14 cellular contexts compared by ENCODE assay signal in genomic region chr2:189143930-189144329, GRCh38. TPM values are rescaled to one million over a fixed set of nuclear protein-coding genes. Genes with fewer than 3 reads are reported as not detected.
DNase-seq lines count a peak whose midpoint lies in the region; ATAC-seq, FAIRE-seq and TF ChIP-seq lines count a peak whose summit lies in the region.
"Had no signal": no experiment of that assay in that cellular context is flagged by ENCODE, and none has a peak within 500 bp of the region (broad histone marks: within the 10 kb centered on the region; RNA-seq: fewer than 3 reads in every experiment).

No MANE protein-coding gene starts in this region.

- H3K27me3 ChIP-seq in BJ (ENCODE audit: control insufficient read depth, insufficient read depth, low read length), result no peaks in the 10 kb centered on the region
- no peaks in the 10 kb centered on the region for H3K27me3 ChIP-seq in HepG2 (ENCODE audit: control insufficient read depth in 1 of 2, insufficient read depth in 2 of 2, low read length in 2 of 2)

- ATAC-seq in sciatic nerve, result peak; percentile 61
- no peak for ATAC-seq in HepG2
- no peak for ATAC-seq in HG03469 (IDR thresholded peaks at IDR 0.05; ENCODE audit: unreplicated experiment)

- H3K4me1 ChIP-seq in HepG2 (ENCODE audit: insufficient read depth, low read length), result no peaks in the 10 kb centered on the region

- H4K20me1 ChIP-seq in HepG2 (ENCODE audit: insufficient read depth, low read length), result no peaks in the 10 kb centered on the region

- no peak for FAIRE-seq in HepG2 (lab: Jason Lieb, UNC)

- TF ChIP-seq EP300 in HepG2 (IDR thresholded peaks at IDR 0.05; ENCODE audit: low read depth in 2 of 2, low read length in 2 of 2) (no peak), HepG2 (CRISPR knock-in tag; IDR thresholded peaks at IDR 0.05; ENCODE audit: borderline replicate concordance) (no peak)

- no peaks in the 10 kb centered on the region for H3K9me3 ChIP-seq in HepG2 (ENCODE audit: low read length)
- H3K9me3 ChIP-seq: thoracic aorta had no signal

- intact Hi-C loops in sciatic nerve (cut with DNase I), result no loop called here
- intact Hi-C loops in HepG2 (cut with micrococcal nuclease; ENCODE audit: unreplicated experiment), result loop anchor here (1.0 kb wide), 5 partner anchors 50 to 620 kb away; no protein-coding TSS in a partner anchor

- H3K4me3 ChIP-seq in BJ (ENCODE audit: low read depth, low read length), result no peak overlapping the region; the same call in 1 of the 2 replicates
- H3K4me3 ChIP-seq in HepG2 (replicated peaks in 1 of 3; ENCODE audit: insufficient read depth in 1 of 3, low read depth in 2 of 3, low read length in 3 of 3), result no peak overlapping the region
- H3K4me3 ChIP-seq: thoracic aorta had no signal

- H3K9ac ChIP-seq in HepG2 (ENCODE audit: insufficient read depth, low read depth, low read length), result no peak overlapping the region

- no TSS peak for BruUV-seq in HepG2 (replicated peaks; lab: Mats Ljungman, UMichigan)

- POLR2A ChIA-PET in BJ (lab: Charles Lee) (no interaction called here), HepG2 (lab: Yijun Ruan, JAX) (no interaction called here)

- TF ChIP-seq POLR2A in HepG2 (IDR thresholded peaks at IDR 0.05; ENCODE audit: insufficient read depth in 1 of 2, low read depth in 2 of 2, low read length in 2 of 2), result no peak

- CTCF ChIA-PET in BJ (lab: Yijun Ruan, JAX) (interaction anchor here (0.9 to 2.5 kb wide), 9 partner anchors 8 to 143 kb away, joined by 3 to 11 read pairs (median 5); partner anchors contain the start of gene COL5A2), HepG2 (lab: Yijun Ruan, JAX; ENCODE audit: low intra/inter-chr PET ratio, low total read pairs) (interaction anchor here (1.1 to 4.3 kb wide), 6 partner anchors 138 to 620 kb away, joined by 3 to 62 read pairs (median 7); no protein-coding TSS in a partner anchor)

- in situ Hi-C loops in HepG2 (cut with HindIII; ENCODE audit: extremely low pct_ligation_motif_present, low pct_unique_long_range_greater_than_20kb) (no loop called here), KBM-7 (cut with MboI; ENCODE audit: low pct_unique_long_range_greater_than_20kb, low sequenced_read_pairs) (no loop called here)

- H3K79me2 ChIP-seq in HepG2 (ENCODE audit: insufficient read depth, low read length), result no peaks in the 10 kb centered on the region

- H3K4me2 ChIP-seq in HepG2 (ENCODE audit: low read depth, low read length), result no peak overlapping the region

- TF ChIP-seq CTCF in BJ (IDR thresholded peaks at IDR 0.05; ENCODE audit: insufficient read depth, low read depth, low read length) (no peak), HepG2 (CRISPR knock-in tag; IDR thresholded peaks at IDR 0.05) (no peak)

- H3K27ac ChIP-seq in HepG2 (ENCODE audit: extremely low read length, insufficient read depth, low read length), result no peak overlapping the region
- H3K27ac ChIP-seq: thoracic aorta had no signal

- TF ChIP-seq RAD21 in HepG2 (CRISPR knock-in tag; IDR thresholded peaks at IDR 0.05), result no peak

- H3K36me3 ChIP-seq in BJ (ENCODE audit: control insufficient read depth, insufficient read depth, low read length), result no peaks in the 10 kb centered on the region
- no peaks in the 10 kb centered on the region for H3K36me3 ChIP-seq in HepG2 (replicated peaks in 1 of 2; ENCODE audit: control insufficient read depth in 1 of 2, insufficient read depth in 2 of 2, low read length in 2 of 2)
- H3K36me3 ChIP-seq: thoracic aorta had no signal

- H2AFZ ChIP-seq in HepG2 (ENCODE audit: low read length), result no peak overlapping the region

- WGBS in HepG2 (ENCODE audit: low lambda C conversion rate), result 56% methylated on average over 2 of the region's 2 CpGs

- peak; percentile 81 for DNase-seq in BJ (ENCODE audit: low read depth)
- DNase-seq in LHCN-M2 (ENCODE audit: low read depth), result peak; percentile 51
- DNase-seq in fibroblast of gingiva (ENCODE audit: low read depth), result peak; percentile 90
- no peak for DNase-seq in sciatic nerve (ENCODE audit: low spot score)
- no peak for DNase-seq in HepG2 (ENCODE audit: low spot score)
- no peak for DNase-seq in KBM-7
- DNase-seq: activated CD4-positive, alpha-beta T cell treated with anti-CD3 and anti-CD28 coated beads, Interleukin-2, amount 10 ng/mL, durations not matched to agents 7 days and 5 days; activated T-cell treated with anti-CD3 and anti-CD28 coated beads, Interleukin-2, amount 50 U/mL, for 72 hours; amniotic stem cell; CD8-positive, alpha-beta T cell; glutamatergic neuron; islet precursor cell had no signal

TF ChIP-seq in HepG2, 621 proteins besides CTCF, POLR2A, EP300 and RAD21:
- TF ChIP-seq ZBTB34 (CRISPR knock-in tag; IDR thresholded peaks at IDR 0.05), result no peak
- TF ChIP-seq SIX4 (CRISPR knock-in tag; IDR thresholded peaks at IDR 0.05), result no peak
- no peak for TF ChIP-seq ZNF30 (CRISPR knock-in tag; IDR thresholded peaks at IDR 0.05)
- no peak for TF ChIP-seq TOE1 (CRISPR knock-in tag; IDR thresholded peaks at IDR 0.05)
- TF ChIP-seq IRF1 (CRISPR knock-in tag; IDR thresholded peaks at IDR 0.05; ENCODE audit: low read depth), result no peak
- no peak for TF ChIP-seq HNRNPK (IDR thresholded peaks at IDR 0.05; ENCODE audit: low read depth, low read length, poor library complexity, severe bottlenecking)
- no peak for TF ChIP-seq HNF4G (IDR thresholded peaks at IDR 0.05; ENCODE audit: borderline replicate concordance, low read depth, low read length)
- no peak for TF ChIP-seq HNF4G (CRISPR knock-in tag; IDR thresholded peaks at IDR 0.05; ENCODE audit: borderline replicate concordance, low read depth)
- TF ChIP-seq TCF12 (IDR thresholded peaks at IDR 0.05), result no peak
- TF ChIP-seq TCF12 (CRISPR knock-in tag; IDR thresholded peaks at IDR 0.05), result no peak
- no peak for TF ChIP-seq ZNF576 (CRISPR knock-in tag; IDR thresholded peaks at IDR 0.05)

RNA-seq across cellular contexts. Expression of gene COL5A2, which starts 35.6 kb away (rescaled TPM):
- polyA plus RNA-seq in BJ (2011; rRNA removed) (351 and 383 TPM in 2 replicates), HepG2 (2011; rRNA removed) (0.83 and 0.90 TPM in 2 replicates)
- polyA minus RNA-seq in BJ (2011; rRNA and poly(A)+ RNA removed), result 180 and 244 TPM in 2 replicates
- total RNA-seq in LHCN-M2 (2014; rRNA removed) (187 TPM in 2 replicates), sciatic nerve (45.7 TPM), HepG2 (2016; rRNA removed; fragmentation: Illumina TruSeq; extraction: Trizol) (1.5 and 1.6 TPM in 2 replicates)
- 95.8 TPM for polyA plus RNA-seq in LHCN-M2 (2012)
- 0.10 and 0.26 TPM in 2 replicates for total RNA-seq in HepG2 (2016; cell fraction: cytosol; rRNA removed; fragmentation: Illumina TruSeq; extraction: Trizol; ENCODE audit: low read depth)
- 1.3 and 1.7 TPM in 2 replicates for total RNA-seq in HepG2 (2016; cell fraction: insoluble cytoplasmic fraction; rRNA removed; fragmentation: Illumina TruSeq; extraction: Trizol)
- total RNA-seq in HepG2 (2016; cell fraction: membrane; rRNA removed; fragmentation: Illumina TruSeq; extraction: Trizol), result 0.38 and 0.43 TPM in 2 replicates
- total RNA-seq in HepG2 (2016; cell fraction: nucleus; rRNA removed; fragmentation: Illumina TruSeq; extraction: Trizol), result 1.4 and 1.6 TPM in 2 replicates
- 0.23 and 0.27 TPM in 2 replicates for polyA plus RNA-seq in HepG2 (2011; cell fraction: cytosol; rRNA removed)
- 3.2 and 3.9 TPM in 2 replicates for polyA plus RNA-seq in HepG2 (2011; cell fraction: nucleus; rRNA removed)
- polyA plus RNA-seq in HepG2 (2012), result 0.32 TPM in 2 replicates
- polyA plus RNA-seq in HepG2 (2016; cell fraction: cytosol; fragmentation: Illumina TruSeq; extraction: Trizol; ENCODE audit: low read depth), result 0.07 and 0.10 TPM in 2 replicates
- 1.1 and 1.4 TPM in 2 replicates for polyA plus RNA-seq in HepG2 (2016; cell fraction: insoluble cytoplasmic fraction; fragmentation: Illumina TruSeq; extraction: Trizol; ENCODE audit: low read depth)
- 0.24 and 0.29 TPM in 2 replicates for polyA plus RNA-seq in HepG2 (2016; cell fraction: membrane; fragmentation: Illumina TruSeq; extraction: Trizol; ENCODE audit: low read depth)
- polyA plus RNA-seq in HepG2 (2016; cell fraction: nucleus; fragmentation: Illumina TruSeq; extraction: Trizol; ENCODE audit: insufficient read depth, low read depth), result 1.9 and 2.6 TPM in 2 replicates
- polyA minus RNA-seq in HepG2 (2011; rRNA and poly(A)+ RNA removed; ENCODE audit: low replicate concordance), result 0.80 and 3.3 TPM in 2 replicates
- 0.20 TPM in 1 of 2 replicates, not detected in the other for polyA minus RNA-seq in HepG2 (2011; cell fraction: cytosol; rRNA and poly(A)+ RNA removed)
- 0.75 and 1.4 TPM in 2 replicates for polyA minus RNA-seq in HepG2 (2011; cell fraction: nucleus; rRNA and poly(A)+ RNA removed)

Comparison
In these comparisons a context has a peak if more than half of its experiments do, and no peak if none do; other contexts are left out.
1. DNase-seq: peak in BJ (single experiment), LHCN-M2 (single experiment) and fibroblast of gingiva (single experiment); none in sciatic nerve (single experiment), HepG2 (single experiment) and KBM-7 (single experiment).
2. RNA of gene COL5A2, which starts 35.6 kb away (total RNA-seq): 187 TPM in LHCN-M2 and 45.7 TPM in sciatic nerve (single experiment); 0.10 to 1.7 TPM in HepG2; every median in the first group is over 10 times any median in the second.